ENCODE assay signal across 20 cellular contexts in genomic region chr5:6803981-6804550, GRCh38.
"Had no signal": no experiment of that assay in that cellular context is flagged by ENCODE, and none has a peak within 500 bp of the region (broad histone marks: within the 10 kb centered on the region; RNA-seq: fewer than 3 reads in every experiment).

No MANE protein-coding gene starts in this region.

- DNase-seq: activated CD4-positive, alpha-beta T cell treated with anti-CD3 and anti-CD28 coated beads for 36 hours; activated CD4-positive, alpha-beta T cell treated with anti-CD3 and anti-CD28 coated beads, Interleukin-2, amount 50 U/mL, for 48 hours; activated naive CD4-positive, alpha-beta T cell treated with anti-CD3 and anti-CD28 coated beads for 36 hours; activated naive CD8-positive, alpha-beta T cell treated with anti-CD3 and anti-CD28 coated beads, Interleukin-2, amount 10 ng/mL, durations not matched to agents 7 days and 5 days; activated T-cell treated with anti-CD3 and anti-CD28 coated beads, Interleukin-2, amount 50 U/mL, for 48 hours; cerebellar nuclear complex; cortex of kidney; endodermal cell; heart left ventricle; left cardiac atrium; nephron progenitor cell; posterior cingulate gyrus; spleen; stimulated activated CD4-positive, alpha-beta T cell treated with anti-CD3 and anti-CD28 coated beads, Interleukin-4, amount 100 ng/mL, for 1 hour; stimulated activated naive CD4-positive, alpha-beta T cell; T1000; testis; uterus had no signal

- H3K4me1 Mint-ChIP-seq: activated CD4-positive, alpha-beta T cell treated with anti-CD3 and anti-CD28 coated beads for 36 hours; activated naive CD8-positive, alpha-beta T cell treated with anti-CD3 and anti-CD28 coated beads, Interleukin-2, amount 10 ng/mL, durations not matched to agents 7 days and 5 days; endodermal cell; memory B cell; WTC11 had no signal

- H3K4me3 ChIP-seq: heart left ventricle, spleen, testis, uterus had no signal

- H3K4me3 Mint-ChIP-seq: activated CD4-positive, alpha-beta T cell treated with anti-CD3 and anti-CD28 coated beads for 36 hours; activated naive CD4-positive, alpha-beta T cell treated with anti-CD3 and anti-CD28 coated beads for 36 hours; activated naive CD8-positive, alpha-beta T cell treated with anti-CD3 and anti-CD28 coated beads, Interleukin-2, amount 10 ng/mL, durations not matched to agents 7 days and 5 days; endodermal cell; memory B cell; nephron progenitor cell; WTC11 had no signal

- H3K36me3 ChIP-seq: heart left ventricle, spleen, uterus had no signal

- H3K9me3 ChIP-seq: testis, uterus had no signal

- H3K4me1 ChIP-seq: spleen, testis, uterus had no signal

- H3K27ac Mint-ChIP-seq: activated CD4-positive, alpha-beta T cell treated with anti-CD3 and anti-CD28 coated beads for 36 hours; activated naive CD4-positive, alpha-beta T cell treated with anti-CD3 and anti-CD28 coated beads for 36 hours; activated naive CD8-positive, alpha-beta T cell treated with anti-CD3 and anti-CD28 coated beads, Interleukin-2, amount 10 ng/mL, durations not matched to agents 7 days and 5 days; endodermal cell; memory B cell; nephron progenitor cell; WTC11 had no signal

- H3K36me3 Mint-ChIP-seq: activated naive CD8-positive, alpha-beta T cell treated with anti-CD3 and anti-CD28 coated beads, Interleukin-2, amount 10 ng/mL, durations not matched to agents 7 days and 5 days; memory B cell had no signal

- H3K27me3 ChIP-seq: testis, uterus had no signal
